In genomic region chr18:79851489-79851888, GRCh38 we compare ENCODE assay signal across 20 cellular contexts. TPM values are rescaled to one million over a fixed set of nuclear protein-coding genes. Genes with fewer than 3 reads are reported as not detected.
A peak's percentile ranks its signal among the peaks of the same experiment; 100 is the strongest.
DNase-seq lines count a peak whose midpoint lies in the region; ATAC-seq, FAIRE-seq and TF ChIP-seq lines count a peak whose summit lies in the region.
"Had no signal": no experiment of that assay in that cellular context is flagged by ENCODE, and none has a peak within 500 bp of the region (broad histone marks: within the 10 kb centered on the region; RNA-seq: fewer than 3 reads in every experiment).

No MANE protein-coding gene starts in this region.

- H3K4me1 Mint-ChIP-seq in activated T-cell treated with anti-CD3 and anti-CD28 coated beads, Interleukin-2, amount 50 U/mL, for 24 hours (ENCODE audit: low read depth), result no peaks in the 10 kb centered on the region
- H3K4me1 Mint-ChIP-seq in CD8-positive, alpha-beta memory T cell, result no peaks in the 10 kb centered on the region
- H3K4me1 Mint-ChIP-seq: H9 had no signal

- no peak overlapping the region for H2BK5ac ChIP-seq in neuronal stem cell (ENCODE audit: low read length)

- CTCF ChIA-PET in CD8-positive, alpha-beta memory T cell (lab: Charles Lee), result no interaction called here

- H3K27ac ChIP-seq in neuronal stem cell (replicated peaks; ENCODE audit: low read length), result no peak overlapping the region
- H3K27ac ChIP-seq in CD8-positive, alpha-beta memory T cell (ENCODE audit: low read depth, low read length), result no peak overlapping the region
- H3K27ac ChIP-seq: C4-2B had no signal

- no peak overlapping the region for H4K91ac ChIP-seq in neuronal stem cell (ENCODE audit: low read depth, low read length, poor library complexity)

- TF ChIP-seq CTCF in bronchial epithelial cell (IDR thresholded peaks at IDR 0.05; ENCODE audit: insufficient read depth, low read length, severe bottlenecking), result no peak

- H3K36me3 ChIP-seq in bronchial epithelial cell (ENCODE audit: control insufficient read depth, insufficient read depth, low read length), result no peaks in the 10 kb centered on the region
- H3K36me3 ChIP-seq in neuronal stem cell (replicated peaks in 1 of 2; ENCODE audit: control insufficient read depth in 2 of 2, insufficient read depth in 2 of 2, low read length in 2 of 2), result no peaks in the 10 kb centered on the region
- no peaks in the 10 kb centered on the region for H3K36me3 ChIP-seq in CD8-positive, alpha-beta memory T cell (ENCODE audit: insufficient read depth, low read length)

- WGBS in neuronal stem cell (ENCODE audit: extremely low coverage in 2 of 2, insufficient read length in 2 of 2, insufficient replicate concordance in 1 of 2), 2 donors, result no CpG with 5 or more reads among the region's 7 CpGs

- no peaks in the 10 kb centered on the region for H3K36me3 Mint-ChIP-seq in activated T-cell treated with anti-CD3 and anti-CD28 coated beads, Interleukin-2, amount 50 U/mL, for 24 hours (ENCODE audit: low read depth)
- H3K36me3 Mint-ChIP-seq in CD8-positive, alpha-beta memory T cell, result no peaks in the 10 kb centered on the region

- H3K23ac ChIP-seq in neuronal stem cell (ENCODE audit: low read depth, low read length, poor library complexity), result no peak overlapping the region

- FAIRE-seq in bronchial epithelial cell (lab: Jason Lieb, UNC), result peak; percentile 94
- FAIRE-seq: A204.1 had no signal

- no peak overlapping the region for H2BK120ac ChIP-seq in neuronal stem cell (ENCODE audit: low read depth, low read length)

- ATAC-seq in HG03139 (IDR thresholded peaks at IDR 0.05; ENCODE audit: unreplicated experiment), result no peak

- DNase-seq in activated T-cell treated with anti-CD3 and anti-CD28 coated beads, Interleukin-2, amount 50 U/mL, for 24 hours, result peak; percentile 2
- no peak for DNase-seq in activated T-cell treated with anti-CD3 and anti-CD28 coated beads, Interleukin-2, amount 50 U/mL, for 1 hour
- DNase-seq in bronchial epithelial cell (ENCODE audit: low read depth) (no peak), neuronal stem cell (ENCODE audit: low spot score) (no peak), NOMO-1 treated with dmso at 0.1 percent for 144 hours (lab: John Stamatoyannopoulos, UW; ENCODE audit: unreplicated experiment) (no peak)
- DNase-seq in CD8-positive, alpha-beta memory T cell, result no peak
- DNase-seq: DMS53, GDM1, H9, NCI-H1105, NCI-H146, NCI-H2029 treated with DMSO at 0.1 percent for 48 hours, NCI-H446, NCI-H526, SHP77 had no signal

- no peak overlapping the region for H3K4me3 Mint-ChIP-seq in activated T-cell treated with anti-CD3 and anti-CD28 coated beads, Interleukin-2, amount 50 U/mL, for 24 hours
- no peak overlapping the region for H3K4me3 Mint-ChIP-seq in CD8-positive, alpha-beta memory T cell
- H3K4me3 Mint-ChIP-seq: H9 had no signal

- H3K4me2 ChIP-seq in neuronal stem cell (ENCODE audit: insufficient read depth, low read length, poor library complexity, severe bottlenecking), result no peak overlapping the region

- H3K9me3 ChIP-seq in neuronal stem cell (replicated peaks in 1 of 2; ENCODE audit: control insufficient read depth in 2 of 2, insufficient read depth in 1 of 2, low read depth in 1 of 2, low read length in 2 of 2), result no peaks in the 10 kb centered on the region
- no peaks in the 10 kb centered on the region for H3K9me3 ChIP-seq in CD8-positive, alpha-beta memory T cell (ENCODE audit: low read length)

- H3K14ac ChIP-seq in neuronal stem cell (ENCODE audit: low read length), result peak overlapping the region; percentile 2

- H3K9ac ChIP-seq in neuronal stem cell (ENCODE audit: low read depth, low read length, poor library complexity), result no peak overlapping the region

- peaks cover 2% of the 10 kb centered on the region for H3K79me1 ChIP-seq in neuronal stem cell (ENCODE audit: low read depth, low read length)

- POLR2A ChIA-PET in CD8-positive, alpha-beta memory T cell (lab: Charles Lee), result no interaction called here

- no peak overlapping the region for H3K18ac ChIP-seq in neuronal stem cell (ENCODE audit: low read length)

- H3K9me3 Mint-ChIP-seq in activated T-cell treated with anti-CD3 and anti-CD28 coated beads, Interleukin-2, amount 50 U/mL, for 24 hours, result no peaks in the 10 kb centered on the region
- no peaks in the 10 kb centered on the region for H3K9me3 Mint-ChIP-seq in CD8-positive, alpha-beta memory T cell
- H3K9me3 Mint-ChIP-seq: H9 had no signal

- H2AK5ac ChIP-seq in neuronal stem cell (ENCODE audit: low read depth, low read length), result no peak overlapping the region

- no peak overlapping the region for H3K4ac ChIP-seq in neuronal stem cell (ENCODE audit: low read length)

- H2BK15ac ChIP-seq in neuronal stem cell (ENCODE audit: low read length), result no peak overlapping the region

- H3K4me3 ChIP-seq in bronchial epithelial cell (ENCODE audit: low read depth, low read length) (no peak overlapping the region), neuronal stem cell (ENCODE audit: low read length in 2 of 2) (peak overlapping the region in 1 of 2 donors; percentile 13)
- H3K4me3 ChIP-seq in CD8-positive, alpha-beta memory T cell (ENCODE audit: low read length), result no peak overlapping the region

- H3K4me1 ChIP-seq in neuronal stem cell (ENCODE audit: control insufficient read depth in 2 of 2, insufficient read depth in 1 of 2, low read depth in 1 of 2, low read length in 2 of 2), result peaks cover 0 to 2% of the 10 kb centered on the region in 2 donors
- peaks cover 2% of the 10 kb centered on the region for H3K4me1 ChIP-seq in CD8-positive, alpha-beta memory T cell (ENCODE audit: insufficient read depth, low read length)

- peaks cover 4% of the 10 kb centered on the region for H3K27me3 ChIP-seq in bronchial epithelial cell (ENCODE audit: control insufficient read depth, insufficient read depth, low read length)
- H3K27me3 ChIP-seq in neuronal stem cell (ENCODE audit: control insufficient read depth in 3 of 3, insufficient read depth in 3 of 3, low read depth in 1 of 3, low read length in 3 of 3), result peaks cover 0 to 6% (median 3%) of the 10 kb centered on the region in 3 experiments
- no peaks in the 10 kb centered on the region for H3K27me3 ChIP-seq in CD8-positive, alpha-beta memory T cell (ENCODE audit: insufficient read depth, low read length, poor library complexity, severe bottlenecking)

- no peak overlapping the region for H4K8ac ChIP-seq in neuronal stem cell (ENCODE audit: low read depth, low read length)

- no peak overlapping the region for H2AFZ ChIP-seq in neuronal stem cell (ENCODE audit: low read length)

- H3K27ac Mint-ChIP-seq in activated T-cell treated with anti-CD3 and anti-CD28 coated beads, Interleukin-2, amount 50 U/mL, for 24 hours, result no peak overlapping the region
- no peak overlapping the region for H3K27ac Mint-ChIP-seq in CD8-positive, alpha-beta memory T cell
- H3K27ac Mint-ChIP-seq: H9 had no signal

- H2BK12ac ChIP-seq in neuronal stem cell (ENCODE audit: low read length), result no peak overlapping the region

- peaks cover 6% of the 10 kb centered on the region for H3K27me3 Mint-ChIP-seq in activated T-cell treated with anti-CD3 and anti-CD28 coated beads, Interleukin-2, amount 50 U/mL, for 24 hours
- H3K27me3 Mint-ChIP-seq in CD8-positive, alpha-beta memory T cell, result peaks cover 1 to 11% of the 10 kb centered on the region in 2 donors

RNA-seq across cellular contexts. Expression of gene KCNG2, which starts 53.8 kb away (rescaled TPM):
- not detected in 2 replicates for total RNA-seq in bronchial epithelial cell
- 0.29 TPM for polyA plus RNA-seq in neuronal stem cell (2013, experiment 1 of 2)
- polyA plus RNA-seq in neuronal stem cell (2013, experiment 2 of 2), result 0.29 TPM
- total RNA-seq in CD8-positive, alpha-beta memory T cell, result not detected
- polyA plus RNA-seq in CD8-positive, alpha-beta memory T cell, result not detected
- total RNA-seq: HT1080, RPMI7951 had no signal
